Comparison of ENCODE assay signal across 13 cellular contexts in genomic region chr19:47698631-47699359, GRCh38.
"Had no signal": no experiment of that assay in that cellular context is flagged by ENCODE, and none has a peak within 500 bp of the region (broad histone marks: within the 10 kb centered on the region; RNA-seq: fewer than 3 reads in every experiment).

No MANE protein-coding gene starts in this region.

- H3K27ac Mint-ChIP-seq: activated naive CD8-positive, alpha-beta T cell; mesothelial cell of epicardium; nephron progenitor cell had no signal

- H3K27me3 Mint-ChIP-seq: activated naive CD8-positive, alpha-beta T cell; central memory CD8-positive, alpha-beta T cell had no signal

- H3K9me3 Mint-ChIP-seq: central memory CD8-positive, alpha-beta T cell; mesothelial cell of epicardium; nephron progenitor cell had no signal

- H3K4me3 ChIP-seq: body of pancreas, coronary artery, esophagus squamous epithelium, lung, prostate gland, spleen, thyroid gland, uterus had no signal

- H3K4me3 Mint-ChIP-seq: activated naive CD8-positive, alpha-beta T cell; central memory CD8-positive, alpha-beta T cell; mesothelial cell of epicardium; nephron progenitor cell had no signal

- H3K4me1 ChIP-seq: prostate gland, thyroid gland had no signal

- H3K4me1 Mint-ChIP-seq: mesothelial cell of epicardium, nephron progenitor cell had no signal

- DNase-seq: esophagus squamous epithelium had no signal

- H3K36me3 ChIP-seq: uterus had no signal

- H3K9me3 ChIP-seq: body of pancreas, esophagus squamous epithelium, prostate gland, spleen, thyroid gland, uterus had no signal

- H3K36me3 Mint-ChIP-seq: activated naive CD8-positive, alpha-beta T cell had no signal

- H3K27ac ChIP-seq: body of pancreas, WERI-Rb-1 had no signal

- H3K27me3 ChIP-seq: body of pancreas, esophagus squamous epithelium, spleen, thyroid gland, uterus had no signal
